ENCODE assay signal across 19 cellular contexts in the genomic region with DNA sequence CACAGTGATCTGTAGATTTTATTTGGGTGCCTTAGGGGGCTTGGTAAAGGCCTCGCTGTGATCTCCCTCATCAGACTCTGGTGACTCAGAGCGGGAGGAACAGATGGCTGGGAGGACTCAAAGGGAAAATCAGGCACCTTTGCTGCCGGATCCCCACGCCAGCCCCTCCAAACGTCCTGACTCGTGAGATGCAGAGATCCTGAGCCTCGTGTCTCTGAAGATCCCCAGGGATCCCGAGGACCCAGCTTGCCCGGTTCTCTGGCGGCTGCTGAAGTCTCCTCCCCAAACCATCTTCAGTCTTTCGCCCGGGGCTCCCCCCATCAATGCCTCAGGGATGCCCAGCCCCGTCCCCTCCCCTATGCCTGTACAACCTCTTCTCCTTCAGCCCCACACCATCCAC. TPM values are rescaled to one million over a fixed set of nuclear protein-coding genes. Genes with fewer than 3 reads are reported as not detected.
"Had no signal": no experiment of that assay in that cellular context is flagged by ENCODE, and none has a peak within 500 bp of the region (broad histone marks: within the 10 kb centered on the region; RNA-seq: fewer than 3 reads in every experiment).

No MANE protein-coding gene starts in this region.

- H3K27ac ChIP-seq: neutrophil, skin epidermis, transverse colon had no signal

- ATAC-seq: right cardiac atrium had no signal

- DNase-seq: activated CD4-positive, alpha-beta T cell treated with anti-CD3 and anti-CD28 coated beads, Interleukin-2, amount 10 ng/mL, durations not matched to agents 7 days and 5 days; activated CD8-positive, alpha-beta memory T cell treated with anti-CD3 and anti-CD28 coated beads, Interleukin-2, amount 50 U/mL, for 48 hours; anterior cingulate cortex; effector memory CD4-positive, alpha-beta T cell; foreskin melanocyte; head of caudate nucleus; immature natural killer cell; midbrain; right cardiac atrium; stimulated activated CD4-positive, alpha-beta T cell treated with anti-CD3 and anti-CD28 coated beads, Interleukin-4, amount 100 ng/mL, for 24 hours; stimulated activated naive CD4-positive, alpha-beta T cell treated with Interleukin-2 at 50 U/mL for 16 hours; substantia nigra; transverse colon had no signal

- H3K36me3 Mint-ChIP-seq: immature natural killer cell had no signal

- H3K9me3 ChIP-seq: neutrophil, transverse colon had no signal

- H3K9me3 Mint-ChIP-seq: activated CD4-positive, alpha-beta T cell treated with anti-CD3 and anti-CD28 coated beads, Interleukin-2, amount 10 ng/mL, durations not matched to agents 7 days and 5 days; dendritic cell treated with granulocyte-macrophage colony-stimulating factor and Interleukin-4, amounts not matched to agents 40 ng/mL and 50 ng/mL, for 4 days; T-helper 2 cell treated with Interferon-gamma antibody and Interleukin-4, amounts not matched to agents 5 μg/mL and 100 μg/mL, for 36 hours had no signal

- H3K4me3 Mint-ChIP-seq: activated CD4-positive, alpha-beta T cell treated with anti-CD3 and anti-CD28 coated beads, Interleukin-2, amount 10 ng/mL, durations not matched to agents 7 days and 5 days; dendritic cell treated with granulocyte-macrophage colony-stimulating factor and Interleukin-4, amounts not matched to agents 40 ng/mL and 50 ng/mL, for 4 days; T-helper 2 cell treated with Interferon-gamma antibody and Interleukin-4, amounts not matched to agents 5 μg/mL and 100 μg/mL, for 36 hours had no signal

- H3K4me3 ChIP-seq: skin epidermis, transverse colon had no signal

- H3K36me3 ChIP-seq: neutrophil had no signal

- H3K27ac Mint-ChIP-seq: dendritic cell treated with granulocyte-macrophage colony-stimulating factor and Interleukin-4, amounts not matched to agents 40 ng/mL and 50 ng/mL, for 4 days; T-helper 2 cell treated with Interferon-gamma antibody and Interleukin-4, amounts not matched to agents 5 μg/mL and 100 μg/mL, for 36 hours had no signal

RNA-seq across cellular contexts. Expression of a gene that starts 58.1 kb away (rescaled TPM):
- total RNA-seq: lung microvascular endothelial cell, myocyte had no signal
